ENCODE assay signal across 20 cellular contexts in genomic region chr2:173741715-173742114, GRCh38.
DNase-seq lines count a peak whose midpoint lies in the region; ATAC-seq, FAIRE-seq and TF ChIP-seq lines count a peak whose summit lies in the region.
"Had no signal": no experiment of that assay in that cellular context is flagged by ENCODE, and none has a peak within 500 bp of the region (broad histone marks: within the 10 kb centered on the region; RNA-seq: fewer than 3 reads in every experiment).

No MANE protein-coding gene starts in this region.

- peaks cover 3% of the 10 kb centered on the region for H3K4me1 Mint-ChIP-seq in endothelial cell (ENCODE audit: unreplicated experiment)
- H3K4me1 Mint-ChIP-seq: CD4-positive, alpha-beta memory T cell; stimulated activated naive CD8-positive, alpha-beta T cell treated with anti-CD3 and anti-CD28 coated beads, Interleukin-15, amount 100 ng/mL, for 72 hours had no signal

- DNase-seq in NCI-H82 (lab: John Stamatoyannopoulos, UW) (peak; percentile 45), NCI-H82 treated with DMSO at 0.1 percent for 48 hours (lab: John Stamatoyannopoulos, UW; ENCODE audit: unreplicated experiment) (no peak), NCI-H1105 (lab: John Stamatoyannopoulos, UW) (peak; percentile 76), SHP77 (lab: John Stamatoyannopoulos, UW) (peak; percentile 28 to 58), small intestine (peak; percentile 14), endothelial cell (ENCODE audit: low spot score) (no peak), SIG-M5 treated with dmso at 0.1 percent for 504 hours (lab: John Stamatoyannopoulos, UW; ENCODE audit: unreplicated experiment) (no peak)
- DNase-seq: activated CD4-positive, alpha-beta T cell treated with anti-CD3 and anti-CD28 coated beads, Interleukin-2, amount 50 U/mL, for 4 hours; activated T-cell treated with anti-CD3 and anti-CD28 coated beads, Interleukin-2, amount 50 U/mL, for 4 hours; CD4-positive, alpha-beta memory T cell; erythroblast; GOT3; psoas muscle; stimulated activated CD4-positive, alpha-beta T cell treated with anti-CD3 and anti-CD28 coated beads, Interleukin-15, amount 100 ng/mL, for 24 hours; stimulated activated naive CD8-positive, alpha-beta T cell treated with anti-CD3 and anti-CD28 coated beads, Interleukin-15, amount 100 ng/mL, for 72 hours had no signal

- peaks cover 3% of the 10 kb centered on the region for H3K36me3 Mint-ChIP-seq in endothelial cell (ENCODE audit: low read depth, unreplicated experiment)
- H3K36me3 Mint-ChIP-seq: activated naive CD8-positive, alpha-beta T cell; CD4-positive, alpha-beta memory T cell had no signal

- no peak for ATAC-seq in HG03135 (IDR thresholded peaks at IDR 0.05; ENCODE audit: unreplicated experiment)
- ATAC-seq: activated T-cell treated with anti-CD3 and anti-CD28 coated beads, Interleukin-2, amount 50 U/mL, for 4 hours; body of pancreas; psoas muscle; stimulated activated naive CD8-positive, alpha-beta T cell treated with anti-CD3 and anti-CD28 coated beads, Interleukin-15, amount 100 ng/mL, for 72 hours had no signal

- no peak overlapping the region for H3K4me3 ChIP-seq in small intestine (ENCODE audit: low read depth in 1 of 2, low read length in 2 of 2)
- H3K4me3 ChIP-seq: body of pancreas, psoas muscle, SK-N-MC had no signal

- no peak overlapping the region for H3K27ac Mint-ChIP-seq in endothelial cell (ENCODE audit: unreplicated experiment)
- H3K27ac Mint-ChIP-seq: activated naive CD8-positive, alpha-beta T cell; CD4-positive, alpha-beta memory T cell; stimulated activated naive CD8-positive, alpha-beta T cell treated with anti-CD3 and anti-CD28 coated beads, Interleukin-15, amount 100 ng/mL, for 72 hours had no signal

- no peak for TF ChIP-seq CTCF in endothelial cell (IDR thresholded peaks at IDR 0.05; ENCODE audit: unreplicated experiment)

- no peak for FAIRE-seq in small intestine (lab: Jason Lieb, UNC)

- no peaks in the 10 kb centered on the region for H3K9me3 Mint-ChIP-seq in endothelial cell (ENCODE audit: unreplicated experiment)
- H3K9me3 Mint-ChIP-seq: nephron had no signal

- H3K27ac ChIP-seq in small intestine (ENCODE audit: low read depth in 1 of 2, low read length in 1 of 2) = no peak overlapping the region
- H3K27ac ChIP-seq: body of pancreas, psoas muscle, SK-N-MC had no signal

- H3K27me3 Mint-ChIP-seq in endothelial cell (ENCODE audit: unreplicated experiment) = no peaks in the 10 kb centered on the region

- no peaks in the 10 kb centered on the region for H3K27me3 ChIP-seq in small intestine (ENCODE audit: control insufficient read depth in 2 of 2, insufficient read depth in 2 of 2, low read length in 2 of 2)
- H3K27me3 ChIP-seq: body of pancreas had no signal

- whole genome bisulfite sequencing in small intestine, 3 donors = 53 to 76% (median 65%) methylated on average over 2 of the region's 2 CpGs

- no peaks in the 10 kb centered on the region for H3K9me3 ChIP-seq in small intestine (ENCODE audit: control insufficient read depth, low read depth)
- H3K9me3 ChIP-seq: body of pancreas, psoas muscle had no signal

- no peak overlapping the region for H3K4me3 Mint-ChIP-seq in endothelial cell (ENCODE audit: unreplicated experiment)
- H3K4me3 Mint-ChIP-seq: activated naive CD8-positive, alpha-beta T cell; activated T-cell treated with anti-CD3 and anti-CD28 coated beads, Interleukin-2, amount 50 U/mL, for 4 hours; CD4-positive, alpha-beta memory T cell; nephron; stimulated activated naive CD8-positive, alpha-beta T cell treated with anti-CD3 and anti-CD28 coated beads, Interleukin-15, amount 100 ng/mL, for 72 hours had no signal

- no peaks in the 10 kb centered on the region for H3K36me3 ChIP-seq in small intestine (ENCODE audit: control insufficient read depth in 2 of 2, insufficient read depth in 2 of 2, low read length in 2 of 2)

- no peaks in the 10 kb centered on the region for H3K4me1 ChIP-seq in small intestine (ENCODE audit: control insufficient read depth in 2 of 2, insufficient read depth in 1 of 2, low read depth in 1 of 2, low read length in 1 of 2)
- H3K4me1 ChIP-seq: body of pancreas, psoas muscle had no signal

Comparison
In these comparisons a context has a peak if more than half of its experiments do, and no peak if none do; other contexts are left out.
1. DNase-seq: peak in NCI-H82 (single experiment), NCI-H1105 (single experiment), SHP77 (2 of 2) and small intestine (single experiment); none in NCI-H82 treated with DMSO at 0.1 percent for 48 hours (single experiment), endothelial cell (single experiment) and SIG-M5 treated with dmso at 0.1 percent for 504 hours (single experiment).